ENCODE assay signal across 14 cellular contexts in the genomic region with DNA sequence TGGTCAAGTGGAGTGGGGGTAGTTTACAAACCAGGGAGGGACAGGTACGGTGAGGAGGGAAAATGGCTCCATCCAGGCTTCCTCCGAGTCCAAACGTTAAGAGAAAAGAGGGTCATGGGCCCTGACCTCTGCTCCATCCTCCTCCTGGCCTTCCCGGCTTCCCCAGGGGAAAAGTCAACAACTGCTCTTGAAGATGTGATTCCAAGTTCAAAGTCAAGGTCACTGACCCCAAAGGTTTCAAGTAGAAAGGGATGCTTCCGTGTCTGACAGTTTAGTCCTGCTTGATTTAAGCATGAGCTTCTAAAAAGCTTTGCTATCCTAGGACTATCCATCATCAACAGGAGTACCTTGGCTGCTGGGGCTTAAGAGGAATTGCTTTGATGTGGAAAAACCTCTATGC. TPM values are rescaled to one million over a fixed set of nuclear protein-coding genes. Genes with fewer than 3 reads are reported as not detected.
DNase-seq lines count a peak whose midpoint lies in the region; ATAC-seq lines count a peak whose summit lies in the region.
"Had no signal": no experiment of that assay in that cellular context is flagged by ENCODE, and none has a peak within 500 bp of the region (broad histone marks: within the 10 kb centered on the region; RNA-seq: fewer than 3 reads in every experiment).

No MANE protein-coding gene starts in this region.

- peak overlapping the region; percentile 35 for H3K4me3 Mint-ChIP-seq in activated T-cell treated with anti-CD3 and anti-CD28 coated beads, Interleukin-2, amount 50 U/mL, for 4 hours
- peak overlapping the region; percentile 75 for H3K4me3 Mint-ChIP-seq in T-helper 17 cell
- H3K4me3 Mint-ChIP-seq in stimulated activated effector memory CD8-positive, alpha-beta T cell treated with anti-CD3 and anti-CD28 coated beads, Interleukin-12 subunit alpha, Interleukin-12 subunit beta, amount 100 ng/mL, for 72 hours, result peak overlapping the region; percentile 67
- H3K4me3 Mint-ChIP-seq: neural progenitor cell had no signal

- H3K4me1 ChIP-seq in duodenal mucosa (ENCODE audit: control insufficient read depth in 1 of 2, insufficient read depth in 2 of 2, low read length in 2 of 2), result peaks cover 39 to 47% of the 10 kb centered on the region in 2 donors

- H3K27me3 Mint-ChIP-seq in activated T-cell treated with anti-CD3 and anti-CD28 coated beads, Interleukin-2, amount 50 U/mL, for 4 hours (ENCODE audit: low read depth), result no peaks in the 10 kb centered on the region
- no peaks in the 10 kb centered on the region for H3K27me3 Mint-ChIP-seq in T-helper 17 cell

- H3K9me3 ChIP-seq in T-helper 17 cell (ENCODE audit: control insufficient read depth, low read length, poor library complexity, severe bottlenecking) (no peaks in the 10 kb centered on the region), duodenal mucosa (ENCODE audit: control insufficient read depth in 1 of 2, low read length in 2 of 2) (no peaks in the 10 kb centered on the region)

- no peak overlapping the region for H3K4me3 ChIP-seq in duodenal mucosa (ENCODE audit: low read depth in 1 of 2, low read length in 2 of 2)
- H3K4me3 ChIP-seq: neural progenitor cell had no signal

- H3K4me1 Mint-ChIP-seq in activated T-cell treated with anti-CD3 and anti-CD28 coated beads, Interleukin-2, amount 50 U/mL, for 4 hours (ENCODE audit: low read depth), result peaks cover 91% of the 10 kb centered on the region
- H3K4me1 Mint-ChIP-seq in T-helper 17 cell, result peaks cover 59% of the 10 kb centered on the region
- peaks cover 90% of the 10 kb centered on the region for H3K4me1 Mint-ChIP-seq in stimulated activated effector memory CD8-positive, alpha-beta T cell treated with anti-CD3 and anti-CD28 coated beads, Interleukin-12 subunit alpha, Interleukin-12 subunit beta, amount 100 ng/mL, for 72 hours

- no peaks in the 10 kb centered on the region for H3K27me3 ChIP-seq in duodenal mucosa (ENCODE audit: control insufficient read depth in 1 of 2, insufficient read depth in 2 of 2, low read length in 2 of 2)
- H3K27me3 ChIP-seq: neural progenitor cell had no signal

- peak overlapping the region; percentile 7 for H3K27ac ChIP-seq in duodenal mucosa (ENCODE audit: low read depth, low read length)
- H3K27ac ChIP-seq: neural progenitor cell had no signal

- DNase-seq in activated T-cell treated with anti-CD3 and anti-CD28 coated beads, Interleukin-2, amount 50 U/mL, for 4 hours, result no peak
- DNase-seq in activated T-cell treated with anti-CD3 and anti-CD28 coated beads, Interleukin-2, amount 50 U/mL, for 48 hours, result no peak
- DNase-seq in T-helper 17 cell (no peak), H4 (ENCODE audit: low spot score) (no peak)
- DNase-seq in stimulated activated effector memory CD8-positive, alpha-beta T cell treated with anti-CD3 and anti-CD28 coated beads, Interleukin-12 subunit alpha, Interleukin-12 subunit beta, amount 100 ng/mL, for 72 hours (ENCODE audit: low spot score in 2 of 2), result no peak
- DNase-seq: ACHN; activated CD4-positive, CD25-positive, alpha-beta regulatory T cell treated with anti-CD3 and anti-CD28 coated beads, Interleukin-2, amount 50 U/mL, for 72 hours; activated effector memory CD4-positive, alpha-beta T cell treated with Interleukin-2 at 50 U/mL for 16 hours; NCI-H2081 treated with DMSO at 0.1 percent for 48 hours; NCI-H69 had no signal

- ATAC-seq in activated T-cell treated with anti-CD3 and anti-CD28 coated beads, Interleukin-2, amount 50 U/mL, for 4 hours, result no peak
- ATAC-seq in T-helper 17 cell (no peak), HG02852 (IDR thresholded peaks at IDR 0.05; ENCODE audit: unreplicated experiment) (no peak), GM21367 (IDR thresholded peaks at IDR 0.05; ENCODE audit: unreplicated experiment) (no peak)
- no peak for ATAC-seq in stimulated activated effector memory CD8-positive, alpha-beta T cell treated with anti-CD3 and anti-CD28 coated beads, Interleukin-12 subunit alpha, Interleukin-12 subunit beta, amount 100 ng/mL, for 72 hours

- H3K36me3 Mint-ChIP-seq in activated T-cell treated with anti-CD3 and anti-CD28 coated beads, Interleukin-2, amount 50 U/mL, for 4 hours (ENCODE audit: insufficient read depth), result peaks cover 1% of the 10 kb centered on the region
- peaks cover 2% of the 10 kb centered on the region for H3K36me3 Mint-ChIP-seq in T-helper 17 cell (ENCODE audit: low read depth)
- H3K36me3 Mint-ChIP-seq in stimulated activated effector memory CD8-positive, alpha-beta T cell treated with anti-CD3 and anti-CD28 coated beads, Interleukin-12 subunit alpha, Interleukin-12 subunit beta, amount 100 ng/mL, for 72 hours, result peaks cover 69% of the 10 kb centered on the region

- no peak overlapping the region for H3K9ac ChIP-seq in duodenal mucosa (ENCODE audit: low read depth in 1 of 2, low read length in 2 of 2)
- H3K9ac ChIP-seq: neural progenitor cell had no signal

- no peaks in the 10 kb centered on the region for H3K36me3 ChIP-seq in duodenal mucosa (ENCODE audit: control insufficient read depth in 1 of 2, insufficient read depth in 2 of 2, low read length in 2 of 2)
- H3K36me3 ChIP-seq: neural progenitor cell had no signal

- H3K9me3 Mint-ChIP-seq in activated T-cell treated with anti-CD3 and anti-CD28 coated beads, Interleukin-2, amount 50 U/mL, for 4 hours, result no peaks in the 10 kb centered on the region
- H3K9me3 Mint-ChIP-seq in stimulated activated effector memory CD8-positive, alpha-beta T cell treated with anti-CD3 and anti-CD28 coated beads, Interleukin-12 subunit alpha, Interleukin-12 subunit beta, amount 100 ng/mL, for 72 hours, result no peaks in the 10 kb centered on the region
- H3K9me3 Mint-ChIP-seq: neural progenitor cell had no signal

- H3K27ac Mint-ChIP-seq in T-helper 17 cell, result peak overlapping the region; percentile 95
- peak overlapping the region; percentile 90 for H3K27ac Mint-ChIP-seq in stimulated activated effector memory CD8-positive, alpha-beta T cell treated with anti-CD3 and anti-CD28 coated beads, Interleukin-12 subunit alpha, Interleukin-12 subunit beta, amount 100 ng/mL, for 72 hours
- H3K27ac Mint-ChIP-seq: neural progenitor cell had no signal

RNA-seq across cellular contexts. Expression of gene CCDC88C, which starts 28.4 kb away (rescaled TPM):
- total RNA-seq in activated T-cell treated with anti-CD3 and anti-CD28 coated beads, Interleukin-2, amount 50 U/mL, for 4 hours, result 10 to 100 TPM; 50.3 to 60.2 (median 58.2) TPM
- total RNA-seq in T-helper 17 cell, result 100 to 1,000 TPM; 333 to 339 TPM
- 2.3 and 2.4 TPM in 2 replicates for total RNA-seq in H4 (2014; rRNA removed; shearing (Covaris generic))

Comparison
In these comparisons a context has a peak if more than half of its experiments do, and no peak if none do; other contexts are left out.
1. RNA of gene CCDC88C, which starts 28.4 kb away (total RNA-seq): 333 to 339 TPM in T-helper 17 cell and 50.3 to 60.2 TPM in activated T-cell treated with anti-CD3 and anti-CD28 coated beads, Interleukin-2, amount 50 U/mL, for 4 hours; 2.3 to 2.4 TPM in H4; every median in the first group is over 10 times any median in the second.
2. Peak in every context shown above with its lines, with median percentiles within 50 percentile points of each other: H3K4me3 Mint-ChIP-seq.